In genomic region chr7:99562832-99563231, GRCh38 we compare ENCODE assay signal across 8 cellular contexts. TPM values are rescaled to one million over a fixed set of nuclear protein-coding genes. Genes with fewer than 3 reads are reported as not detected.
DNase-seq lines count a peak whose midpoint lies in the region; ATAC-seq and TF ChIP-seq lines count a peak whose summit lies in the region.

No MANE protein-coding gene starts in this region.

- H3K23ac ChIP-seq in mesendoderm (ENCODE audit: low read length), result no peak overlapping the region

- no peak overlapping the region for H3K9ac ChIP-seq in mesendoderm (ENCODE audit: low read length)

- H3K4me3 ChIP-seq in BJ (ENCODE audit: low read depth, low read length) (no peak overlapping the region), NB4 (ENCODE audit: low read depth, low read length) (no peak overlapping the region), mesendoderm (ENCODE audit: low read length) (no peak overlapping the region)

- TF ChIP-seq CTCF in BJ (IDR thresholded peaks at IDR 0.05; ENCODE audit: insufficient read depth, low read depth, low read length), result no peak
- no peak for TF ChIP-seq CTCF in NB4 (IDR thresholded peaks at IDR 0.05; ENCODE audit: low read depth, low read length)

- no peak overlapping the region for H2BK5ac ChIP-seq in mesendoderm (ENCODE audit: low read length)

- H3K27me3 ChIP-seq in BJ (ENCODE audit: control insufficient read depth, insufficient read depth, low read length) (no peaks in the 10 kb centered on the region), mesendoderm (ENCODE audit: insufficient read depth, low read length, poor library complexity) (no peaks in the 10 kb centered on the region)

- CTCF ChIA-PET in BJ (lab: Yijun Ruan, JAX), result no interaction called here

- TF ChIP-seq POLR2A in NB4 (IDR thresholded peaks at IDR 0.05; ENCODE audit: extremely low read depth, insufficient read length) (no peak), GM18505 (IDR thresholded peaks at IDR 0.05; ENCODE audit: borderline replicate concordance, extremely low read depth, insufficient read depth, insufficient read length) (no peak)

- no peak overlapping the region for H2AK5ac ChIP-seq in mesendoderm (ENCODE audit: low read length)

- no peak overlapping the region for H4K5ac ChIP-seq in mesendoderm (ENCODE audit: low read length)

- no CpG with 5 or more reads among the region's 2 CpGs for WGBS in mesendoderm (ENCODE audit: extremely low coverage, insufficient coverage, low lambda C conversion rate)

- H4K8ac ChIP-seq in mesendoderm (ENCODE audit: low read depth, low read length), result no peak overlapping the region

- H2BK15ac ChIP-seq in mesendoderm (replicated peaks; ENCODE audit: low read depth), result no peak overlapping the region

- peak; percentile 97 for DNase-seq in BJ (ENCODE audit: low read depth)
- peak; percentile 81 for DNase-seq in NB4 (ENCODE audit: low read depth)
- DNase-seq in amniotic epithelial cell (ENCODE audit: low read depth), result peak; percentile 100
- peak; percentile 98 for DNase-seq in mesendoderm
- no peak for DNase-seq in medulla oblongata (ENCODE audit: extremely low spot score)
- DNase-seq in NCI-H1417 (lab: John Stamatoyannopoulos, UW), result no peak

- peaks cover 22% of the 10 kb centered on the region for H3K36me3 ChIP-seq in BJ (ENCODE audit: control insufficient read depth, insufficient read depth, low read length)
- H3K36me3 ChIP-seq in mesendoderm (ENCODE audit: control insufficient read depth, insufficient read depth, low read length), result peaks cover 13% of the 10 kb centered on the region

- no peak overlapping the region for H3K18ac ChIP-seq in mesendoderm (ENCODE audit: low read length)

- no peak overlapping the region for H3K56ac ChIP-seq in mesendoderm (ENCODE audit: low read length)

- H3K4me1 ChIP-seq in mesendoderm (ENCODE audit: control insufficient read depth, low read depth, low read length), result no peaks in the 10 kb centered on the region

- H3K79me1 ChIP-seq in mesendoderm (ENCODE audit: low read length), result peaks cover 19% of the 10 kb centered on the region

- no peak overlapping the region for H3K4me2 ChIP-seq in mesendoderm (ENCODE audit: low read length)

- H2BK120ac ChIP-seq in mesendoderm (ENCODE audit: low read depth, low read length), result no peak overlapping the region

- H3K79me2 ChIP-seq in mesendoderm (ENCODE audit: control insufficient read depth, insufficient read depth, low read length), result peaks cover 29% of the 10 kb centered on the region

- no peak for ATAC-seq in GM18505 (IDR thresholded peaks at IDR 0.05; ENCODE audit: unreplicated experiment)
- no peak for ATAC-seq in HG02610 (IDR thresholded peaks at IDR 0.05; ENCODE audit: unreplicated experiment)

- H3K27ac ChIP-seq in mesendoderm (ENCODE audit: low read depth, low read length), result peak overlapping the region; percentile 59

- POLR2A ChIA-PET in BJ (lab: Charles Lee), result no interaction called here

- no peak overlapping the region for H3K4ac ChIP-seq in mesendoderm (ENCODE audit: low read depth, low read length)

RNA-seq across cellular contexts. Expression of gene ZNF655, which starts 4.4 kb away (rescaled TPM):
- polyA plus RNA-seq in BJ (2011; rRNA removed), result 47.2 and 56.4 TPM in 2 replicates
- polyA minus RNA-seq in BJ (2011; rRNA and poly(A)+ RNA removed), result 50.5 and 52.5 TPM in 2 replicates
- polyA plus RNA-seq in mesendoderm (2013, experiment 1 of 2), result 34.9 TPM
- polyA plus RNA-seq in mesendoderm (2013, experiment 2 of 2), result 35.4 TPM

RNA-seq across cellular contexts. Expression of gene FAM200A, which starts 10.9 kb away (rescaled TPM):
- polyA plus RNA-seq in BJ (2011; rRNA removed), result 3.8 and 5.9 TPM in 2 replicates
- polyA minus RNA-seq in BJ (2011; rRNA and poly(A)+ RNA removed), result 2.0 and 2.8 TPM in 2 replicates
- 3.8 TPM for polyA plus RNA-seq in mesendoderm (2013, experiment 1 of 2)
- 3.8 TPM for polyA plus RNA-seq in mesendoderm (2013, experiment 2 of 2)

RNA-seq across cellular contexts. Expression of gene TMEM225B, which starts 35.2 kb away (rescaled TPM):
- polyA plus RNA-seq in BJ (2011; rRNA removed), result 1.2 and 1.3 TPM in 2 replicates
- 0.93 and 1.1 TPM in 2 replicates for polyA minus RNA-seq in BJ (2011; rRNA and poly(A)+ RNA removed)
- polyA plus RNA-seq in mesendoderm (2013, experiment 1 of 2), result 0.04 TPM
- polyA plus RNA-seq in mesendoderm (2013, experiment 2 of 2), result not detected

RNA-seq across cellular contexts. Expression of gene ZSCAN25, which starts 53.9 kb away (rescaled TPM):
- 7.7 and 9.3 TPM in 2 replicates for polyA plus RNA-seq in BJ (2011; rRNA removed)
- 14.7 and 15.7 TPM in 2 replicates for polyA minus RNA-seq in BJ (2011; rRNA and poly(A)+ RNA removed)
- 8.0 TPM for polyA plus RNA-seq in mesendoderm (2013, experiment 1 of 2)
- polyA plus RNA-seq in mesendoderm (2013, experiment 2 of 2), result 8.3 TPM

RNA-seq across cellular contexts. Expression of gene ZKSCAN5, which starts 58.4 kb away (rescaled TPM):
- polyA plus RNA-seq in BJ (2011; rRNA removed), result 9.7 and 10.3 TPM in 2 replicates
- polyA minus RNA-seq in BJ (2011; rRNA and poly(A)+ RNA removed), result 9.3 and 14.2 TPM in 2 replicates
- polyA plus RNA-seq in mesendoderm (2013, experiment 1 of 2), result 8.6 TPM
- 8.9 TPM for polyA plus RNA-seq in mesendoderm (2013, experiment 2 of 2)

Comparison
In these comparisons a context has a peak if more than half of its experiments do, and no peak if none do; other contexts are left out.
1. DNase-seq: peak in BJ (single experiment), NB4 (single experiment), amniotic epithelial cell (single experiment) and mesendoderm (single experiment); none in medulla oblongata (single experiment) and NCI-H1417 (0 of 3).